ENCODE assay signal across 22 cellular contexts in the genomic region with DNA sequence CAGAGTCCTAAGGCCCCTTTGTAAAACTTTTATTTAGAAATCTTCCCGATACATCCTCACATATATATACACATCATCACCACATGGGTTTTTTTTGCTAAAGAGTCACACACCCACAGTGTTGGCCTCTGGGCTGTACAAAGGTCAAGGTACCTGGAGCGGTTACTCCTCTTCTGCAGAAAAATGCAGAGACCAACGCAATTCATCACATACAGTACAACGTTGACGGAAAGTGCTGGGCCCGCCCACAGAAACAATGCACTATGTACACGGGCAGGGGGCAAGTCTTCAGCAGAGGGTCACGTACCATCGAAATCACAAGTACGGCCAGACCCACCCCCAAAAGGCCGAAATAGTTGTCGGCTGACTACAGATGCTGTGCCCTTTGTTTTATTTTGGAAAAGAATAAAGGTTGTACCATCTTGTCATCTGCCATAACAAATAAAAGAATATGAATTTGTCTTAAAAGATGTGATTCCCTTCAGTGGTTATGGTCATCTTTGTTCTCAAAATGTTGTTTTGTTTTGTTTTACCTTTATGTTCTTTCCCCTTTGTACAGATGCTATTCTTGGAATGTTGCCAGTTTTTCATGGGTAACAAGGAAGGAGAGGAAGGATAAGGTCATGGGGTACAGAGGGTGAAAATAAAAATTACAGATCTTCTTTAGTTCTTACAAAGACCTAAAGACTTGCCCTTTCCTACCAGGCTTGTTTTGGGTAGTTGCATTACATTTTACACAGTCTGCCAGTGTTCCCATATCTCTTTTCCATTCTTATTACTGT. TPM values are rescaled to one million over a fixed set of nuclear protein-coding genes. Genes with fewer than 3 reads are reported as not detected.
DNase-seq lines count a peak whose midpoint lies in the region; FAIRE-seq and TF ChIP-seq lines count a peak whose summit lies in the region.
"Had no signal": no experiment of that assay in that cellular context is flagged by ENCODE, and none has a peak within 500 bp of the region (broad histone marks: within the 10 kb centered on the region; RNA-seq: fewer than 3 reads in every experiment).

No MANE protein-coding gene starts in this region.

- DNase-seq in NCI-H345 treated with DMSO at 0.1 percent for 48 hours (lab: John Stamatoyannopoulos, UW; ENCODE audit: unreplicated experiment) (peak; percentile 26), NCI-H345 (lab: John Stamatoyannopoulos, UW) (no peak), HuH-7.5 (ENCODE audit: low spot score) (peak; percentile 62), endothelial cell of umbilical vein (ENCODE audit: low read depth, low spot score) (peak; percentile 58), spleen (peak; percentile 15), Kasumi-1 (lab: John Stamatoyannopoulos, UW) (no peak), RCC 7860 (ENCODE audit: low spot score) (no peak)
- DNase-seq: Calu3; CD4-positive, alpha-beta T cell; DND-41; H9; NCI-H187; NCI-H2107; NCI-H510A; NCI-H748 treated with DMSO at 0.1 percent for 48 hours; PC-3 had no signal

- H3K4me1 ChIP-seq in endothelial cell of umbilical vein (ENCODE audit: control insufficient read depth, extremely low read depth, insufficient read depth, low read length), result peaks cover 39% of the 10 kb centered on the region
- H3K4me1 ChIP-seq in spleen, result peaks cover 0 to 11% (median 9%) of the 10 kb centered on the region in 6 donors
- H3K4me1 ChIP-seq: A549 had no signal

- intact Hi-C loops in endothelial cell of umbilical vein (cut with micrococcal nuclease) (no loop called here), spleen (cut with DNase I; ENCODE audit: low total_unique reads) (no loop called here)

- H3K79me2 ChIP-seq in endothelial cell of umbilical vein (ENCODE audit: control insufficient read depth, insufficient read depth, low read length), result no peaks in the 10 kb centered on the region

- TSS peak; percentile 13 for BruUV-seq in endothelial cell of umbilical vein (replicated peaks; lab: Mats Ljungman, UMichigan)

- no peak overlapping the region for H3K27ac ChIP-seq in endothelial cell of umbilical vein (ENCODE audit: insufficient read depth, low read depth, low read length)
- H3K27ac ChIP-seq in spleen, result no peak overlapping the region
- H3K27ac ChIP-seq: A549, RWPE1 had no signal

- H4K20me1 ChIP-seq in endothelial cell of umbilical vein (replicated peaks; ENCODE audit: control insufficient read depth, extremely low read depth, insufficient read depth, low read length), result no peaks in the 10 kb centered on the region

- H3K27me3 ChIP-seq in endothelial cell of umbilical vein (ENCODE audit: control insufficient read depth in 2 of 2, insufficient read depth in 2 of 2, low read length in 2 of 2) (no peaks in the 10 kb centered on the region), spleen (replicated peaks in 1 of 7) (peaks cover 0 to 6% (median 0%) of the 10 kb centered on the region in 7 donors)

- H2AFZ ChIP-seq in endothelial cell of umbilical vein (ENCODE audit: low read depth, low read length), result no peak overlapping the region

- POLR2A ChIA-PET in endothelial cell of umbilical vein (lab: Charles Lee), result no interaction called here

- no peaks in the 10 kb centered on the region for H3K9me3 ChIP-seq in endothelial cell of umbilical vein (replicated peaks; ENCODE audit: control insufficient read depth, insufficient read depth, low read length)
- no peaks in the 10 kb centered on the region for H3K9me3 ChIP-seq in spleen
- H3K9me3 ChIP-seq: A549 had no signal

- H3K4me2 ChIP-seq in endothelial cell of umbilical vein (ENCODE audit: insufficient read depth, low read length), result peak overlapping the region; percentile 34
- H3K4me2 ChIP-seq: A549 had no signal

- CTCF ChIA-PET in endothelial cell of umbilical vein (lab: Charles Lee), result interaction anchor here (1.6 kb wide), 1 partner anchor 47 kb away, joined by 4 read pairs; no protein-coding TSS in a partner anchor

- no peak for TF ChIP-seq POLR2A in endothelial cell of umbilical vein (IDR thresholded peaks at IDR 0.05; ENCODE audit: low read depth, low read length)
- TF ChIP-seq POLR2A in spleen (IDR thresholded peaks at IDR 0.05), result no peak

- no peaks in the 10 kb centered on the region for H3K9me1 ChIP-seq in endothelial cell of umbilical vein (replicated peaks; ENCODE audit: control insufficient read depth, extremely low read depth, insufficient read depth, low read length)

- FAIRE-seq in endothelial cell of umbilical vein (lab: Jason Lieb, UNC) (peak; percentile 83), RCC 7860 (lab: Jason Lieb, UNC) (no peak)
- FAIRE-seq: A549 had no signal

- no peak for TF ChIP-seq CTCF in endothelial cell of umbilical vein (IDR thresholded peaks at IDR 0.05; ENCODE audit: extremely low read depth in 1 of 2, insufficient read depth in 1 of 2, low read depth in 1 of 2, low read length in 2 of 2)
- no peak for TF ChIP-seq CTCF in spleen (IDR thresholded peaks at IDR 0.05 in 8 of 11, conservative IDR thresholded peaks at IDR 0.05 in 3 of 11)

- peaks cover 6 to 33% of the 10 kb centered on the region in 2 experiments for H3K36me3 ChIP-seq in endothelial cell of umbilical vein (ENCODE audit: control insufficient read depth in 2 of 2, extremely low read depth in 1 of 2, insufficient read depth in 2 of 2, low read length in 2 of 2)
- peaks cover 0 to 16% (median 0%) of the 10 kb centered on the region in 6 donors for H3K36me3 ChIP-seq in spleen

- dilution Hi-C loops in endothelial cell of umbilical vein (cut with MboI; ENCODE audit: extremely low pct_ligation_motif_present, low sequenced_read_pairs), result no loop called here

- no peak overlapping the region for H3K9ac ChIP-seq in endothelial cell of umbilical vein (replicated peaks; ENCODE audit: extremely low read depth, insufficient read depth, low read length)

- H3K4me3 ChIP-seq in endothelial cell of umbilical vein (replicated peaks in 1 of 3; ENCODE audit: insufficient read depth in 1 of 3, low read depth in 1 of 3, low read length in 3 of 3), result no peak overlapping the region
- no peak overlapping the region for H3K4me3 ChIP-seq in spleen
- H3K4me3 ChIP-seq: A549 had no signal

- WGBS in spleen, 5 donors, result 75 to 93% (median 88%) methylated on average over 12 of the region's 12 CpGs

TF ChIP-seq in endothelial cell of umbilical vein, 7 proteins besides CTCF, POLR2A, EP300 and RAD21:
- TF ChIP-seq, protein P1, sequence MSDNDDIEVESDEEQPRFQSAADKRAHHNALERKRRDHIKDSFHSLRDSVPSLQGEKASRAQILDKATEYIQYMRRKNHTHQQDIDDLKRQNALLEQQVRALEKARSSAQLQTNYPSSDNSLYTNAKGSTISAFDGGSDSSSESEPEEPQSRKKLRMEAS (IDR thresholded peaks at IDR 0.05; ENCODE audit: insufficient read depth, insufficient read length), result no peak
- TF ChIP-seq GATA2 (IDR thresholded peaks at IDR 0.05; ENCODE audit: insufficient read depth, insufficient read length, low read depth, low read length), result no peak
- TF ChIP-seq POLR2AphosphoS5 (IDR thresholded peaks at IDR 0.05; ENCODE audit: insufficient read depth, low read depth, low read length), result no peak

RNA-seq across cellular contexts. Expression of gene TAL1, which starts 15.6 kb away (rescaled TPM):
- total RNA-seq in endothelial cell of umbilical vein, result 50.2 and 52.4 TPM in 2 replicates
- 30.8 and 36.7 TPM in 2 replicates for polyA plus RNA-seq in endothelial cell of umbilical vein
- 24.1 and 26.3 TPM in 2 replicates for polyA plus RNA-seq in endothelial cell of umbilical vein (2011; cell fraction: cytosol; rRNA removed)
- polyA plus RNA-seq in endothelial cell of umbilical vein (2011; cell fraction: nucleus; rRNA removed), result 82.5 and 84.2 TPM in 2 replicates
- polyA plus RNA-seq in endothelial cell of umbilical vein (2012), result 23.0 and 23.4 TPM in 2 replicates
- polyA minus RNA-seq in endothelial cell of umbilical vein, result 60.3 and 68.1 TPM in 2 replicates
- polyA minus RNA-seq in endothelial cell of umbilical vein (2011; cell fraction: cytosol; rRNA and poly(A)+ RNA removed), result not detected
- 28.8 and 35.0 TPM in 2 replicates for polyA minus RNA-seq in endothelial cell of umbilical vein (2011; cell fraction: nucleus; rRNA and poly(A)+ RNA removed)
- 10 to 100 TPM; 12.9 to 24.5 (median 16.0) TPM for total RNA-seq in spleen
- polyA plus RNA-seq in spleen, result 10 to 100 TPM in 1 of 3 donors, 1 to 10 TPM in 2; 2.9 to 12.1 (median 4.4) TPM
- total RNA-seq: Calu3; CD4-positive, alpha-beta T cell; G401; H9; HT-29; PC-3; T-helper 1 cell treated with Interleukin-12 subunit alpha and Interleukin-12 subunit beta and Interleukin-4 antibody, amounts not matched to agents 30 ng/mL and 1 ng/mL, for 36 hours had no signal
- polyA plus RNA-seq: A549, BJ had no signal

RNA-seq across cellular contexts. Expression of gene PDZK1IP1, which starts 26.6 kb away (rescaled TPM):
- total RNA-seq in endothelial cell of umbilical vein (not detected in 2 replicates), spleen (10 to 100 TPM in 1 of 7 donors, 1 to 10 TPM in 5, under 1 TPM in 1; 0.76 to 11.0 (median 4.0) TPM)
- polyA plus RNA-seq in endothelial cell of umbilical vein (0.52 and 0.60 TPM in 2 replicates), spleen (1 to 10 TPM in 1 of 3 donors, under 1 TPM in 2; 0.22 to 8.3 (median 0.41) TPM)
- 0.44 and 0.52 TPM in 2 replicates for polyA plus RNA-seq in endothelial cell of umbilical vein (2011; cell fraction: cytosol; rRNA removed)
- polyA plus RNA-seq in endothelial cell of umbilical vein (2011; cell fraction: nucleus; rRNA removed), result 0.32 TPM in 1 of 2 replicates, not detected in the other
- not detected in 2 replicates for polyA plus RNA-seq in endothelial cell of umbilical vein (2012)
- 0.42 TPM in 1 of 2 replicates, not detected in the other for polyA minus RNA-seq in endothelial cell of umbilical vein
- polyA minus RNA-seq in endothelial cell of umbilical vein (2011; cell fraction: cytosol; rRNA and poly(A)+ RNA removed), result not detected
- 0.87 TPM in 1 of 2 replicates, not detected in the other for polyA minus RNA-seq in endothelial cell of umbilical vein (2011; cell fraction: nucleus; rRNA and poly(A)+ RNA removed)
- total RNA-seq: CD4-positive, alpha-beta T cell; G401; H9; PC-3; T-helper 1 cell treated with Interleukin-12 subunit alpha and Interleukin-12 subunit beta and Interleukin-4 antibody, amounts not matched to agents 30 ng/mL and 1 ng/mL, for 36 hours had no signal
- polyA plus RNA-seq: BJ had no signal

Comparison
In these comparisons a context has a peak if more than half of its experiments do, and no peak if none do; other contexts are left out.
1. DNase-seq: peak in NCI-H345 treated with DMSO at 0.1 percent for 48 hours (single experiment), HuH-7.5 (single experiment), endothelial cell of umbilical vein (single experiment) and spleen (single experiment); none in NCI-H345 (single experiment), Kasumi-1 (0 of 2) and RCC 7860 (single experiment).